ENCODE assay signal across 14 cellular contexts in genomic region chrX:48715066-48715465, GRCh38. TPM values are rescaled to one million over a fixed set of nuclear protein-coding genes. Genes with fewer than 3 reads are reported as not detected.
A peak's percentile ranks its signal among the peaks of the same experiment; 100 is the strongest.
DNase-seq lines count a peak whose midpoint lies in the region; ATAC-seq, FAIRE-seq and TF ChIP-seq lines count a peak whose summit lies in the region.
"Had no signal": no experiment of that assay in that cellular context is flagged by ENCODE, and none has a peak within 500 bp of the region (broad histone marks: within the 10 kb centered on the region; RNA-seq: fewer than 3 reads in every experiment).

No MANE protein-coding gene starts in this region.

- intact Hi-C loops in K562 (cut with micrococcal nuclease) = no loop called here

- DNase-seq in activated CD4-positive, CD25-positive, alpha-beta regulatory T cell treated with anti-CD3 and anti-CD28 coated beads, Interleukin-2, amount 50 U/mL, for 72 hours = no peak
- DNase-seq in M059J (ENCODE audit: low read depth) = peak; percentile 44
- DNase-seq in K562 (ENCODE audit: extremely low read depth in 1 of 4, low spot score in 3 of 4) = peak in 2 of 4 experiments; percentile 17 to 21
- peak; percentile 59 for DNase-seq in myocyte (ENCODE audit: low read depth)
- no peak for DNase-seq in NCI-H748 treated with DMSO at 0.1 percent for 48 hours (lab: John Stamatoyannopoulos, UW)
- no peak for DNase-seq in activated effector memory CD4-positive, alpha-beta T cell treated with anti-CD3 and anti-CD28 coated beads, Interleukin-2, amount 50 U/mL, for 16 hours
- DNase-seq: DMS79, midbrain, NCI-H345 had no signal

- H3K9ac ChIP-seq in K562 (ENCODE audit: insufficient read depth in 1 of 2, low read depth in 2 of 2, low read length in 2 of 2) = no peak overlapping the region

- CTCF ChIA-PET in K562 (lab: Yijun Ruan, JAX; ENCODE audit: low intra/inter-chr PET ratio) = no interaction called here

- H3K9me3 ChIP-seq in K562 (replicated peaks; ENCODE audit: control insufficient read depth, insufficient read depth, low read depth, low read length) = no peaks in the 10 kb centered on the region
- H3K9me3 ChIP-seq: tibial nerve had no signal

- peaks cover 0 to 31% of the 10 kb centered on the region in 2 experiments; a peak in 3 of 5 replicates for H3K4me1 ChIP-seq in K562 (replicated peaks in 1 of 2; ENCODE audit: control insufficient read depth in 2 of 2, insufficient read depth in 2 of 2, low read length in 2 of 2)
- H3K4me1 ChIP-seq: tibial nerve had no signal

- H3K9me1 ChIP-seq in K562 (ENCODE audit: control insufficient read depth, insufficient read depth, low read length) = no peaks in the 10 kb centered on the region

- no peak for TF ChIP-seq EP300 in K562 (IDR thresholded peaks at IDR 0.05; ENCODE audit: low read length)

- WGBS in K562 (ENCODE audit: insufficient coverage, low coverage, missing lambda C conversion rate) = 5% methylated on average over 2 of the region's 2 CpGs

- peak; percentile 50 to 57 for ATAC-seq in activated CD4-positive, CD25-positive, alpha-beta regulatory T cell treated with anti-CD3 and anti-CD28 coated beads, Interleukin-2, amount 50 U/mL, for 24 hours
- ATAC-seq in K562 = no peak; the same call in 2 of the 3 replicates
- no peak for ATAC-seq in HG02588 (IDR thresholded peaks at IDR 0.05; ENCODE audit: unreplicated experiment)
- ATAC-seq: WTC11 had no signal

- no peak overlapping the region for H3K27ac ChIP-seq in K562 (ENCODE audit: extremely low read depth, low read depth, low read length)
- H3K27ac ChIP-seq: tibial nerve had no signal

- no peak for FAIRE-seq in K562 (lab: Jason Lieb, UNC)

- no peaks in the 10 kb centered on the region for H3K36me3 ChIP-seq in K562 (ENCODE audit: control insufficient read depth, insufficient read depth, low read length)
- H3K36me3 ChIP-seq: tibial nerve had no signal

- H3K4me3 ChIP-seq in K562 = no peak overlapping the region
- H3K4me3 ChIP-seq: tibial nerve had no signal

- no TSS peak for BruUV-seq in K562 (replicated peaks; lab: Mats Ljungman, UMichigan)

- in situ Hi-C loops in K562 (cut with MboI) = no loop called here

- no peak for TF ChIP-seq POLR2A in K562 (conservative IDR thresholded peaks at IDR 0.05)

- H4K20me1 ChIP-seq in K562 (replicated peaks; ENCODE audit: control insufficient read depth, insufficient read depth, low read length) = no peaks in the 10 kb centered on the region

- POLR2A ChIA-PET in K562 (lab: Yijun Ruan, JAX) = interaction anchor here (0.6 to 0.8 kb wide), 3 partner anchors 12 to 87 kb away, joined by 3 read pairs; partner anchors contain the start of gene HDAC6

- H3K27me3 ChIP-seq in K562 (ENCODE audit: control insufficient read depth in 2 of 2, insufficient read depth in 2 of 2, low read length in 2 of 2) = no peaks in the 10 kb centered on the region
- H3K27me3 ChIP-seq: tibial nerve had no signal

- no peak overlapping the region for H2AFZ ChIP-seq in K562 (ENCODE audit: low read depth, low read length)

- no peak for TF ChIP-seq RAD21 in K562 (CRISPR knock-in tag; conservative IDR thresholded peaks at IDR 0.05 in 1 of 2, IDR thresholded peaks at IDR 0.05 in 1 of 2)

- no peak overlapping the region for H3K4me2 ChIP-seq in K562 (ENCODE audit: insufficient read depth, low read length)

- H3K79me2 ChIP-seq in K562 (ENCODE audit: control insufficient read depth, insufficient read depth, low read length) = no peaks in the 10 kb centered on the region; the same call in 1 of the 3 replicates

- no peak for TF ChIP-seq CTCF in K562 (IDR thresholded peaks at IDR 0.05 in 2 of 3, conservative IDR thresholded peaks at IDR 0.05 in 1 of 3; ENCODE audit: insufficient read depth in 2 of 3, low read depth in 1 of 3, low read length in 3 of 3)

TF ChIP-seq in K562, 482 proteins besides CTCF, POLR2A, EP300 and RAD21:
- peak; percentile 12 to 35; a peak in 2 of 4 replicates for TF ChIP-seq KDM1A (IDR thresholded peaks at IDR 0.05)
- peak; percentile 23 for TF ChIP-seq MEIS2 (IDR thresholded peaks at IDR 0.05; ENCODE audit: partially characterized antibody)
- TF ChIP-seq KDM5B (IDR thresholded peaks at IDR 0.05; ENCODE audit: insufficient replicate concordance, low read depth, low read length) = no peak
- TF ChIP-seq MEF2D (tag; conservative IDR thresholded peaks at IDR 0.05; ENCODE audit: low read depth) = no peak
- peak; percentile 56 for TF ChIP-seq ZNF316 (IDR thresholded peaks at IDR 0.05)
- TF ChIP-seq CBFA2T3 (IDR thresholded peaks at IDR 0.05) = peak; percentile 51
- TF ChIP-seq C11orf30 (IDR thresholded peaks at IDR 0.05; ENCODE audit: low read depth) = peak; percentile 36; the same call in 1 of the 2 replicates
- 0 out of 2 replicates have a peak, but pooled peaks have one; percentile 40 for TF ChIP-seq CREB1 (IDR thresholded peaks at IDR 0.05)
- TF ChIP-seq CREB1 (CRISPR knock-in tag; IDR thresholded peaks at IDR 0.05) = no peak
- no peak for TF ChIP-seq CSDE1 (IDR thresholded peaks at IDR 0.05)
- peak; percentile 32; the same call in 1 of the 2 replicates for TF ChIP-seq NFE2 (IDR thresholded peaks at IDR 0.05; ENCODE audit: low read depth)
- 0 out of 2 replicates have a peak, but pooled peaks have one; percentile 17 for TF ChIP-seq CREM (IDR thresholded peaks at IDR 0.05; ENCODE audit: low read depth)
- TF ChIP-seq BHLHE40 (IDR thresholded peaks at IDR 0.05; ENCODE audit: low read length) = peak; percentile 39; the same call in 1 of the 2 replicates
TF ChIP-seq in K562: peak in this region for 9.

RNA-seq across cellular contexts. Expression of gene SUV39H1, which starts 18.5 kb away (rescaled TPM):
- 15.1 and 22.8 TPM in 2 replicates for total RNA-seq in M059J (2014; rRNA removed; shearing (Covaris generic))
- total RNA-seq in K562 (2011; cell fraction: chromatin; rRNA removed; ENCODE audit: low replicate concordance) = 9.5 and 28.8 TPM in 2 replicates
- 29.4 and 31.5 TPM in 2 replicates for total RNA-seq in K562 (2011; cell fraction: nucleolus; rRNA removed)
- 20.1 and 21.3 TPM in 2 replicates for total RNA-seq in K562 (2011; cell fraction: nucleoplasm; rRNA removed)
- total RNA-seq in K562 (2014; rRNA removed) (21.7 and 29.1 TPM in 2 replicates), K562 (2014; rRNA removed; fragmentation: Illumina TruSeq; extraction: Trizol) (11.5 and 13.1 TPM in 2 replicates), K562 (2015; rRNA removed; fragmentation: Illumina TruSeq; extraction: Trizol) (17.9 and 19.0 TPM in 2 replicates), K562 (2021) (31.9 and 34.7 TPM in 2 replicates), myocyte (2.8 and 3.1 TPM in 2 replicates)
- polyA plus RNA-seq in K562 (2011; rRNA removed) (13.8 and 26.0 TPM in 2 replicates), K562 (2014; fragmentation: Illumina TruSeq; extraction: Trizol) (32.1 and 33.5 TPM in 2 replicates), K562 (2014; fragmentation: Nextera tagmentation; extraction: Ambion mirVana) (1 to 10 TPM; 4.7 to 6.5 TPM), K562 (2014; rRNA removed) (19.0 and 19.4 TPM in 2 replicates)
- 23.8 and 37.0 TPM in 2 replicates for polyA plus RNA-seq in K562 (2011; cell fraction: cytosol; rRNA removed)
- 38.1 and 50.4 TPM in 2 replicates for polyA plus RNA-seq in K562 (2011; cell fraction: nucleus; rRNA removed)
- polyA plus RNA-seq in K562 (2012) = 26.5 and 33.6 TPM in 2 replicates
- 16.9 and 18.2 TPM in 2 replicates for polyA minus RNA-seq in K562 (2011; rRNA and poly(A)+ RNA removed)
- 18.5 and 20.0 TPM in 2 replicates for polyA minus RNA-seq in K562 (2011; cell fraction: cytosol; rRNA and poly(A)+ RNA removed)
- 15.3 and 17.7 TPM in 2 replicates for polyA minus RNA-seq in K562 (2011; cell fraction: nucleus; rRNA and poly(A)+ RNA removed)
- 2.0 TPM for polyA plus RNA-seq in myocyte (2012)

RNA-seq across cellular contexts. Expression of gene WAS, which starts 31.5 kb away (rescaled TPM):
- not detected in 2 replicates for total RNA-seq in M059J (2014; rRNA removed; shearing (Covaris generic))
- 0.72 and 3.4 TPM in 2 replicates for total RNA-seq in K562 (2011; cell fraction: chromatin; rRNA removed; ENCODE audit: low replicate concordance)
- 2.2 and 2.8 TPM in 2 replicates for total RNA-seq in K562 (2011; cell fraction: nucleolus; rRNA removed)
- total RNA-seq in K562 (2011; cell fraction: nucleoplasm; rRNA removed) = 0.95 and 3.4 TPM in 2 replicates
- 8.8 and 9.7 TPM in 2 replicates for total RNA-seq in K562 (2014; rRNA removed)
- total RNA-seq in K562 (2014; rRNA removed; fragmentation: Illumina TruSeq; extraction: Trizol) = 2.4 and 2.9 TPM in 2 replicates
- 5.9 and 7.9 TPM in 2 replicates for total RNA-seq in K562 (2015; rRNA removed; fragmentation: Illumina TruSeq; extraction: Trizol)
- total RNA-seq in K562 (2021) = 10.8 and 15.7 TPM in 2 replicates
- polyA plus RNA-seq in K562 (2011; rRNA removed) = 1.2 and 20.4 TPM in 2 replicates
- polyA plus RNA-seq in K562 (2011; cell fraction: cytosol; rRNA removed) = 2.1 and 14.4 TPM in 2 replicates
- polyA plus RNA-seq in K562 (2011; cell fraction: nucleus; rRNA removed) = 8.1 and 32.0 TPM in 2 replicates
- 15.0 and 38.9 TPM in 2 replicates for polyA plus RNA-seq in K562 (2012)
- polyA plus RNA-seq in K562 (2014; fragmentation: Illumina TruSeq; extraction: Trizol) = 16.1 and 17.7 TPM in 2 replicates
- polyA plus RNA-seq in K562 (2014; fragmentation: Nextera tagmentation; extraction: Ambion mirVana) = under 1 TPM; 0.11 to 0.25 TPM
- 3.8 and 4.3 TPM in 2 replicates for polyA plus RNA-seq in K562 (2014; rRNA removed)
- polyA minus RNA-seq in K562 (2011; rRNA and poly(A)+ RNA removed) = 1.6 and 7.1 TPM in 2 replicates
- polyA minus RNA-seq in K562 (2011; cell fraction: cytosol; rRNA and poly(A)+ RNA removed) = 4.1 and 34.6 TPM in 2 replicates
- polyA minus RNA-seq in K562 (2011; cell fraction: nucleus; rRNA and poly(A)+ RNA removed) = 2.3 and 18.2 TPM in 2 replicates
- total RNA-seq in myocyte = 0.19 TPM in 1 of 2 replicates, not detected in the other
- 0.20 TPM for polyA plus RNA-seq in myocyte (2012)

RNA-seq across cellular contexts. Expression of gene GLOD5, which starts 46.5 kb away (rescaled TPM):
- not detected in 2 replicates for total RNA-seq in M059J (2014; rRNA removed; shearing (Covaris generic))
- total RNA-seq in K562 (2011; cell fraction: chromatin; rRNA removed; ENCODE audit: low replicate concordance) = not detected in 2 replicates
- not detected in 2 replicates for total RNA-seq in K562 (2011; cell fraction: nucleolus; rRNA removed)
- not detected in 2 replicates for total RNA-seq in K562 (2011; cell fraction: nucleoplasm; rRNA removed)
- total RNA-seq in K562 (2014; rRNA removed) = 0.27 and 1.1 TPM in 2 replicates
- total RNA-seq in K562 (2014; rRNA removed; fragmentation: Illumina TruSeq; extraction: Trizol) = 1.5 and 1.7 TPM in 2 replicates
- total RNA-seq in K562 (2015; rRNA removed; fragmentation: Illumina TruSeq; extraction: Trizol) = 1.7 and 2.2 TPM in 2 replicates
- 1.4 and 1.9 TPM in 2 replicates for total RNA-seq in K562 (2021)
- 3.4 and 4.3 TPM in 2 replicates for polyA plus RNA-seq in K562 (2011; rRNA removed)
- polyA plus RNA-seq in K562 (2011; cell fraction: cytosol; rRNA removed) = 4.0 and 5.8 TPM in 2 replicates
- 0.81 and 0.94 TPM in 2 replicates for polyA plus RNA-seq in K562 (2011; cell fraction: nucleus; rRNA removed)
- 1.1 and 2.9 TPM in 2 replicates for polyA plus RNA-seq in K562 (2012)
- 2.2 and 3.1 TPM in 2 replicates for polyA plus RNA-seq in K562 (2014; fragmentation: Illumina TruSeq; extraction: Trizol)
- polyA plus RNA-seq in K562 (2014; fragmentation: Nextera tagmentation; extraction: Ambion mirVana) = 1 to 10 TPM; 3.8 to 4.4 TPM
- 2.0 and 3.2 TPM in 2 replicates for polyA plus RNA-seq in K562 (2014; rRNA removed)
- polyA minus RNA-seq in K562 (2011; rRNA and poly(A)+ RNA removed) = 0.88 and 1.2 TPM in 2 replicates
- not detected in 2 replicates for polyA minus RNA-seq in K562 (2011; cell fraction: cytosol; rRNA and poly(A)+ RNA removed)
- polyA minus RNA-seq in K562 (2011; cell fraction: nucleus; rRNA and poly(A)+ RNA removed) = not detected in 2 replicates
- total RNA-seq in myocyte = not detected in 2 replicates
- not detected for polyA plus RNA-seq in myocyte (2012)
- total RNA-seq: A172, tibial nerve, WTC11 had no signal

Comparison
In these comparisons a context has a peak if more than half of its experiments do, and no peak if none do; other contexts are left out.
1. ATAC-seq: peak in activated CD4-positive, CD25-positive, alpha-beta regulatory T cell treated with anti-CD3 and anti-CD28 coated beads, Interleukin-2, amount 50 U/mL, for 24 hours (2 of 2); none in K562 (single experiment) and HG02588 (single experiment).
2. DNase-seq: peak in M059J (single experiment) and myocyte (single experiment); none in activated CD4-positive, CD25-positive, alpha-beta regulatory T cell treated with anti-CD3 and anti-CD28 coated beads, Interleukin-2, amount 50 U/mL, for 72 hours (single experiment), NCI-H748 treated with DMSO at 0.1 percent for 48 hours (single experiment) and activated effector memory CD4-positive, alpha-beta T cell treated with anti-CD3 and anti-CD28 coated beads, Interleukin-2, amount 50 U/mL, for 16 hours (single experiment).